In genomic region chr14:61031026-61031425, GRCh38 we compare ENCODE assay signal across 28 cellular contexts.
"Had no signal": no experiment of that assay in that cellular context is flagged by ENCODE, and none has a peak within 500 bp of the region (broad histone marks: within the 10 kb centered on the region; RNA-seq: fewer than 3 reads in every experiment).

No MANE protein-coding gene starts in this region.

- H3K27me3 Mint-ChIP-seq: naive thymus-derived CD4-positive, alpha-beta T cell; stimulated activated memory B cell treated with anti-CD40 and anti-IgM and Interleukin-4, amounts not matched to agents 10 μg/mL and 1 μg/mL and 100 μg/mL, for 72 hours; stimulated activated naive CD8-positive, alpha-beta T cell treated with anti-CD3 and anti-CD28 coated beads, Interleukin-15, Interleukin-2, amounts not matched to agents 100 ng/mL and 50 ng/mL, for 24 hours had no signal

- H3K4me1 ChIP-seq: gastroesophageal sphincter, neural progenitor cell, prostate gland, sigmoid colon, uterus had no signal

- FAIRE-seq: kidney had no signal

- H3K36me3 ChIP-seq: gastroesophageal sphincter, heart left ventricle, left lung, neural progenitor cell, prostate gland, sigmoid colon, thoracic aorta, tibial nerve, upper lobe of left lung, uterus had no signal

- H2AFZ ChIP-seq: hepatocyte, neural progenitor cell had no signal

- H3K4me2 ChIP-seq: hepatocyte, neural progenitor cell had no signal

- H3K9me3 ChIP-seq: gastroesophageal sphincter, heart left ventricle, left lung, prostate gland, sigmoid colon, thoracic aorta, tibial nerve, upper lobe of left lung, uterus had no signal

- H3K4me1 Mint-ChIP-seq: neural progenitor cell had no signal

- H3K4me3 ChIP-seq: dorsolateral prefrontal cortex, gastroesophageal sphincter, heart left ventricle, hepatocyte, left lung, neural progenitor cell, prostate gland, sigmoid colon, thoracic aorta, tibial nerve, upper lobe of left lung, uterus had no signal

- H3K9ac ChIP-seq: neural progenitor cell had no signal

- ATAC-seq: esophagus mucosa; gastroesophageal sphincter; heart left ventricle; left cardiac atrium; left lung; naive thymus-derived CD4-positive, alpha-beta T cell; right cardiac atrium; stimulated activated memory B cell treated with anti-CD40 and anti-IgM and Interleukin-4, amounts not matched to agents 10 μg/mL and 1 μg/mL and 100 μg/mL, for 72 hours had no signal

- H3K27me3 ChIP-seq: dorsolateral prefrontal cortex, gastroesophageal sphincter, heart left ventricle, hepatocyte, left lung, neural progenitor cell, sigmoid colon, tibial nerve, upper lobe of left lung, uterus had no signal

- H3K27ac ChIP-seq: dorsolateral prefrontal cortex, epithelial cell of prostate, gastroesophageal sphincter, heart left ventricle, hepatocyte, left lung, neural progenitor cell, prostate gland, sigmoid colon, thoracic aorta, tibial nerve, upper lobe of left lung, uterus had no signal

- H3K36me3 Mint-ChIP-seq: neural progenitor cell; stimulated activated memory B cell treated with anti-CD40 and anti-IgM and Interleukin-4, amounts not matched to agents 10 μg/mL and 1 μg/mL and 100 μg/mL, for 72 hours had no signal

- H3K4me3 Mint-ChIP-seq: naive thymus-derived CD4-positive, alpha-beta T cell; nephron; neural progenitor cell; stimulated activated memory B cell treated with anti-CD40 and anti-IgM and Interleukin-4, amounts not matched to agents 10 μg/mL and 1 μg/mL and 100 μg/mL, for 72 hours; stimulated activated naive CD8-positive, alpha-beta T cell treated with anti-CD3 and anti-CD28 coated beads, Interleukin-15, Interleukin-2, amounts not matched to agents 100 ng/mL and 50 ng/mL, for 24 hours had no signal

- H3K79me2 ChIP-seq: hepatocyte had no signal

- H3K27ac Mint-ChIP-seq: naive thymus-derived CD4-positive, alpha-beta T cell; nephron; neural progenitor cell; stimulated activated memory B cell treated with anti-CD40 and anti-IgM and Interleukin-4, amounts not matched to agents 10 μg/mL and 1 μg/mL and 100 μg/mL, for 72 hours; stimulated activated naive CD8-positive, alpha-beta T cell treated with anti-CD3 and anti-CD28 coated beads, Interleukin-15, Interleukin-2, amounts not matched to agents 100 ng/mL and 50 ng/mL, for 24 hours had no signal

- DNase-seq: dorsolateral prefrontal cortex; effector CD4-positive, alpha-beta T cell; foreskin fibroblast; heart left ventricle; kidney; left cardiac atrium; left lung; mammary epithelial cell; mesendoderm; midbrain; naive thymus-derived CD4-positive, alpha-beta T cell; right cardiac atrium; sigmoid colon; stimulated activated CD4-positive, alpha-beta T cell treated with anti-CD3 and anti-CD28 coated beads, Interleukin-2, amount 100 ng/mL, for 24 hours; stimulated activated CD4-positive, alpha-beta T cell treated with anti-CD3 and anti-CD28 coated beads, Interleukin-4, amount 100 ng/mL, for 24 hours; upper lobe of left lung; uterus had no signal

- H3K9me3 Mint-ChIP-seq: naive thymus-derived CD4-positive, alpha-beta T cell; nephron; neural progenitor cell; stimulated activated memory B cell treated with anti-CD40 and anti-IgM and Interleukin-4, amounts not matched to agents 10 μg/mL and 1 μg/mL and 100 μg/mL, for 72 hours; stimulated activated naive CD8-positive, alpha-beta T cell treated with anti-CD3 and anti-CD28 coated beads, Interleukin-15, Interleukin-2, amounts not matched to agents 100 ng/mL and 50 ng/mL, for 24 hours had no signal
